In genomic region chr10:132487241-132488135, GRCh38 we compare ENCODE assay signal across 30 cellular contexts. TPM values are rescaled to one million over a fixed set of nuclear protein-coding genes. Genes with fewer than 3 reads are reported as not detected.
A peak's percentile ranks its signal among the peaks of the same experiment; 100 is the strongest.
DNase-seq lines count a peak whose midpoint lies in the region; ATAC-seq and TF ChIP-seq lines count a peak whose summit lies in the region.
"Had no signal": no experiment of that assay in that cellular context is flagged by ENCODE, and none has a peak within 500 bp of the region (broad histone marks: within the 10 kb centered on the region; RNA-seq: fewer than 3 reads in every experiment).

No MANE protein-coding gene starts in this region.

- TF ChIP-seq POLR2A in Peyer's patch (IDR thresholded peaks at IDR 0.05): no peak
- TF ChIP-seq POLR2A in right lobe of liver (IDR thresholded peaks at IDR 0.05): no peak

- H3K4me3 ChIP-seq in Peyer's patch (no peak overlapping the region), right lobe of liver (no peak overlapping the region)
- H3K4me3 ChIP-seq: colonic mucosa, K562, left lung, psoas muscle had no signal

- no peak overlapping the region for H3K27ac ChIP-seq in Peyer's patch
- H3K27ac ChIP-seq in right lobe of liver: no peak overlapping the region
- H3K27ac ChIP-seq: colonic mucosa, epithelial cell of prostate, left lung, psoas muscle had no signal

- no peaks in the 10 kb centered on the region for H3K27me3 Mint-ChIP-seq in activated T-cell treated with anti-CD3 and anti-CD28 coated beads, Interleukin-2, amount 50 U/mL, for 24 hours
- no peaks in the 10 kb centered on the region for H3K27me3 Mint-ChIP-seq in stimulated activated memory B cell treated with anti-CD40 and anti-IgM and Interleukin-4, amounts not matched to agents 10 μg/mL and 1 μg/mL and 100 μg/mL, for 72 hours
- H3K27me3 Mint-ChIP-seq: activated naive CD8-positive, alpha-beta T cell treated with anti-CD3 and anti-CD28 coated beads for 36 hours had no signal

- H3K36me3 Mint-ChIP-seq in activated T-cell treated with anti-CD3 and anti-CD28 coated beads, Interleukin-2, amount 50 U/mL, for 24 hours (ENCODE audit: low read depth): no peaks in the 10 kb centered on the region
- no peaks in the 10 kb centered on the region for H3K36me3 Mint-ChIP-seq in stimulated activated memory B cell treated with anti-CD40 and anti-IgM and Interleukin-4, amounts not matched to agents 10 μg/mL and 1 μg/mL and 100 μg/mL, for 72 hours
- H3K36me3 Mint-ChIP-seq: activated naive CD8-positive, alpha-beta T cell treated with anti-CD3 and anti-CD28 coated beads for 36 hours; CD14-positive monocyte; immature natural killer cell had no signal

- no peaks in the 10 kb centered on the region for H3K9me3 Mint-ChIP-seq in activated T-cell treated with anti-CD3 and anti-CD28 coated beads, Interleukin-2, amount 50 U/mL, for 24 hours
- no peaks in the 10 kb centered on the region for H3K9me3 Mint-ChIP-seq in stimulated activated memory B cell treated with anti-CD40 and anti-IgM and Interleukin-4, amounts not matched to agents 10 μg/mL and 1 μg/mL and 100 μg/mL, for 72 hours
- H3K9me3 Mint-ChIP-seq: activated naive CD8-positive, alpha-beta T cell treated with anti-CD3 and anti-CD28 coated beads for 36 hours; immature natural killer cell; T-helper 2 cell treated with Interferon-gamma antibody and Interleukin-4, amounts not matched to agents 5 μg/mL and 100 μg/mL, for 36 hours had no signal

- H3K9me3 ChIP-seq in Peyer's patch: no peaks in the 10 kb centered on the region
- H3K9me3 ChIP-seq in right lobe of liver: no peaks in the 10 kb centered on the region
- H3K9me3 ChIP-seq: Caco-2, colonic mucosa, left lung, psoas muscle had no signal

- H3K4me1 Mint-ChIP-seq in activated T-cell treated with anti-CD3 and anti-CD28 coated beads, Interleukin-2, amount 50 U/mL, for 24 hours (ENCODE audit: low read depth): no peaks in the 10 kb centered on the region
- H3K4me1 Mint-ChIP-seq in stimulated activated memory B cell treated with anti-CD40 and anti-IgM and Interleukin-4, amounts not matched to agents 10 μg/mL and 1 μg/mL and 100 μg/mL, for 72 hours: no peaks in the 10 kb centered on the region
- H3K4me1 Mint-ChIP-seq: activated naive CD8-positive, alpha-beta T cell treated with anti-CD3 and anti-CD28 coated beads for 36 hours; CD14-positive monocyte; immature natural killer cell had no signal

- no peak overlapping the region for H3K4me3 Mint-ChIP-seq in activated T-cell treated with anti-CD3 and anti-CD28 coated beads, Interleukin-2, amount 50 U/mL, for 24 hours
- no peak overlapping the region for H3K4me3 Mint-ChIP-seq in stimulated activated memory B cell treated with anti-CD40 and anti-IgM and Interleukin-4, amounts not matched to agents 10 μg/mL and 1 μg/mL and 100 μg/mL, for 72 hours
- H3K4me3 Mint-ChIP-seq: activated CD8-positive, alpha-beta T cell treated with anti-CD3 and anti-CD28 coated beads, Interleukin-2, amount 10 ng/mL, durations not matched to agents 7 days and 5 days; activated naive CD8-positive, alpha-beta T cell treated with anti-CD3 and anti-CD28 coated beads for 36 hours; CD14-positive monocyte; immature natural killer cell; T-helper 2 cell treated with Interferon-gamma antibody and Interleukin-4, amounts not matched to agents 5 μg/mL and 100 μg/mL, for 36 hours had no signal

- H3K36me3 ChIP-seq in Peyer's patch (no peaks in the 10 kb centered on the region), right lobe of liver (no peaks in the 10 kb centered on the region)
- H3K36me3 ChIP-seq: colonic mucosa, left lung had no signal

- 79% methylated on average over 19 of the region's 41 CpGs for WGBS in right lobe of liver (ENCODE audit: insufficient coverage, low coverage, low lambda C conversion rate, missing lambda C conversion rate)

- intact Hi-C loops in right lobe of liver (cut with DNase I): no loop called here

- H3K4me1 ChIP-seq in Peyer's patch (no peaks in the 10 kb centered on the region), right lobe of liver (no peaks in the 10 kb centered on the region)
- H3K4me1 ChIP-seq: colonic mucosa, left lung, psoas muscle had no signal

- TF ChIP-seq CTCF in Peyer's patch (IDR thresholded peaks at IDR 0.05) (no peak), right lobe of liver (IDR thresholded peaks at IDR 0.05) (no peak)

- no peak overlapping the region for H3K27ac Mint-ChIP-seq in activated T-cell treated with anti-CD3 and anti-CD28 coated beads, Interleukin-2, amount 50 U/mL, for 24 hours
- H3K27ac Mint-ChIP-seq in stimulated activated memory B cell treated with anti-CD40 and anti-IgM and Interleukin-4, amounts not matched to agents 10 μg/mL and 1 μg/mL and 100 μg/mL, for 72 hours: no peak overlapping the region
- H3K27ac Mint-ChIP-seq: activated CD8-positive, alpha-beta T cell treated with anti-CD3 and anti-CD28 coated beads, Interleukin-2, amount 10 ng/mL, durations not matched to agents 7 days and 5 days; activated naive CD8-positive, alpha-beta T cell treated with anti-CD3 and anti-CD28 coated beads for 36 hours; CD14-positive monocyte; immature natural killer cell; T-helper 2 cell treated with Interferon-gamma antibody and Interleukin-4, amounts not matched to agents 5 μg/mL and 100 μg/mL, for 36 hours had no signal

- peak; percentile 16 for DNase-seq in activated T-cell treated with anti-CD3 and anti-CD28 coated beads, Interleukin-2, amount 50 U/mL, for 24 hours
- no peak for DNase-seq in activated T-cell treated with anti-CD3 and anti-CD28 coated beads, Interleukin-2, amount 50 U/mL, for 1 hour
- DNase-seq in Peyer's patch (peak in 2 of 3 donors; percentile 55 to 63), right lobe of liver (peak in 2 of 3 donors; percentile 41 to 43), NCI-H1417 treated with DMSO at 0.1 percent for 48 hours (lab: John Stamatoyannopoulos, UW) (no peak), NCI-H1105 treated with DMSO at 0.1 percent for 48 hours (lab: John Stamatoyannopoulos, UW) (no peak), T-helper 2 cell (no peak)
- DNase-seq: activated CD8-positive, alpha-beta T cell treated with anti-CD3 and anti-CD28 coated beads, Interleukin-2, amount 10 ng/mL, durations not matched to agents 7 days and 5 days; activated effector memory CD4-positive, alpha-beta T cell treated with Interleukin-2 at 50 U/mL for 16 hours; activated naive CD8-positive, alpha-beta T cell treated with anti-CD3 and anti-CD28 coated beads for 36 hours; anterior cingulate cortex; colonic mucosa; DMS79 treated with DMSO at 0.1 percent for 48 hours; effector memory CD4-positive, alpha-beta T cell; GF-D8; immature natural killer cell; NCI-H1105; NCI-H2029 treated with DMSO at 0.1 percent for 48 hours; NCI-H526; PC-3; SHP77 treated with DMSO at 0.1 percent for 48 hours; stimulated activated naive CD4-positive, alpha-beta T cell treated with Interleukin-2 at 50 U/mL for 16 hours had no signal

- ATAC-seq in right lobe of liver: no peak
- ATAC-seq in stimulated activated memory B cell treated with anti-CD40 and anti-IgM and Interleukin-4, amounts not matched to agents 10 μg/mL and 1 μg/mL and 100 μg/mL, for 72 hours: peak; percentile 59
- ATAC-seq: activated CD8-positive, alpha-beta T cell treated with anti-CD3 and anti-CD28 coated beads, Interleukin-2, amount 10 ng/mL, durations not matched to agents 7 days and 5 days; K562; left lung; PC-3; psoas muscle had no signal

- H3K27me3 ChIP-seq in Peyer's patch (no peaks in the 10 kb centered on the region), right lobe of liver (no peaks in the 10 kb centered on the region)
- H3K27me3 ChIP-seq: colonic mucosa, left lung had no signal

RNA-seq across cellular contexts. Expression of gene INPP5A, which starts 50.1 kb away (rescaled TPM):
- total RNA-seq in Peyer's patch (10 to 100 TPM; 33.8 to 76.4 (median 38.1) TPM), right lobe of liver (10 to 100 TPM; 12.5 to 24.6 (median 16.9) TPM)

Comparison
In these comparisons a context has a peak if more than half of its experiments do, and no peak if none do; other contexts are left out.
1. DNase-seq: peak in activated T-cell treated with anti-CD3 and anti-CD28 coated beads, Interleukin-2, amount 50 U/mL, for 24 hours (single experiment), Peyer's patch (2 of 3) and right lobe of liver (2 of 3); none in activated T-cell treated with anti-CD3 and anti-CD28 coated beads, Interleukin-2, amount 50 U/mL, for 1 hour (single experiment), NCI-H1417 treated with DMSO at 0.1 percent for 48 hours (single experiment), NCI-H1105 treated with DMSO at 0.1 percent for 48 hours (single experiment) and T-helper 2 cell (0 of 5).